In the genomic region with DNA sequence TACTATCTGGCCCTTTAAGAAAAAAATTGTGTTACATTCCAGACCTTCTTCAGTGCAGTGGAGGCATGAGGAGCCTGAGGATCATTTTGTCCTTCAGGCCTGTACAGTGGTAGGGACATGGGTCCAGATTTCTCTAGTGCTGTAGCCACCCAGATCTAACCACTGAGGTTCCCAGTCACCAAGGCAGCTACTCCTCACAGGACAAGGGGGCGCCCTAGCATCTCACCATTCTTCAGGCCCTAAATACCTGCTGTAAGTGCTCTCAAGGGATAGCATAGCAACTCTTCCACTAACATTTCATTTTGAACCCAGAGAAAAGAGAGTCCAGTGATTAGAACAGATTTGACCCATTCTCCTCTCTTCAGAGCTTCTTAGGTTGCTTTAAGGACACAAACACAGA, we compare ENCODE assay signal across 19 cellular contexts.
A peak's percentile ranks its signal among the peaks of the same experiment; 100 is the strongest.
DNase-seq lines count a peak whose midpoint lies in the region; ATAC-seq, FAIRE-seq and TF ChIP-seq lines count a peak whose summit lies in the region.
"Had no signal": no experiment of that assay in that cellular context is flagged by ENCODE, and none has a peak within 500 bp of the region (broad histone marks: within the 10 kb centered on the region; RNA-seq: fewer than 3 reads in every experiment).

No MANE protein-coding gene starts in this region.

- H3K18ac ChIP-seq in H1 (ENCODE audit: extremely low read depth, low read length) (no peak overlapping the region), mesenchymal stem cell (ENCODE audit: low read depth in 1 of 2, low read length in 2 of 2) (no peak overlapping the region)

- H3K9ac ChIP-seq in HCT116 (ENCODE audit: low read length) (no peak overlapping the region), H1 (replicated peaks in 1 of 4; ENCODE audit: extremely low read depth in 1 of 4, low read depth in 3 of 4, low read length in 3 of 4) (no peak overlapping the region), mesenchymal stem cell (ENCODE audit: low read length) (no peak overlapping the region)

- H3K9me2 ChIP-seq in HCT116 (ENCODE audit: insufficient read depth), result no peaks in the 10 kb centered on the region

- no peak for TF ChIP-seq EP300 in H1 (IDR thresholded peaks at IDR 0.05; ENCODE audit: borderline replicate concordance in 1 of 2, low read depth in 2 of 2, low read length in 2 of 2)
- TF ChIP-seq EP300 in transverse colon (IDR thresholded peaks at IDR 0.05; ENCODE audit: low read depth), result no peak

- no peak overlapping the region for H2BK5ac ChIP-seq in H1 (ENCODE audit: low read depth, low read length)
- no peak overlapping the region for H2BK5ac ChIP-seq in mesenchymal stem cell (ENCODE audit: low read depth, low read length, poor library complexity, severe bottlenecking)

- FAIRE-seq in H1 (lab: Jason Lieb, UNC), result peak; percentile 36

- intact Hi-C loops in HCT116 (cut with micrococcal nuclease), result no loop called here
- intact Hi-C loops in transverse colon (cut with DNase I; ENCODE audit: low total_unique reads), result no loop called here

- ATAC-seq in HCT116 (peak; percentile 40; the same call in 1 of the 2 replicates), GM21723 (IDR thresholded peaks at IDR 0.05; ENCODE audit: unreplicated experiment) (no peak)

- no peak overlapping the region for H3K23ac ChIP-seq in H1 (ENCODE audit: insufficient read length)
- H3K23ac ChIP-seq in mesenchymal stem cell (ENCODE audit: low read length in 2 of 2), result no peak overlapping the region

- H3K79me1 ChIP-seq in H1 (ENCODE audit: low read depth, low read length), result no peaks in the 10 kb centered on the region
- no peaks in the 10 kb centered on the region for H3K79me1 ChIP-seq in mesenchymal stem cell (replicated peaks; ENCODE audit: low read length, poor library complexity, severe bottlenecking)

- no peak overlapping the region for H3K14ac ChIP-seq in H1 (ENCODE audit: insufficient read length)
- no peak overlapping the region for H3K14ac ChIP-seq in mesenchymal stem cell (ENCODE audit: low read length in 2 of 2)

- H3K4me2 ChIP-seq in HCT116 (ENCODE audit: low read length) (no peak overlapping the region), H1 (ENCODE audit: insufficient read depth in 1 of 2, low read depth in 2 of 2, low read length in 2 of 2) (no peak overlapping the region), mesenchymal stem cell (ENCODE audit: low read length, poor library complexity, severe bottlenecking) (no peak overlapping the region)
- H3K4me2 ChIP-seq: PC-9 had no signal

- RAD21 ChIA-PET in HCT116 (lab: Charles Lee; ENCODE audit: low non-redundant PET in 1 of 2, low total read pairs in 2 of 2, uncharacterized antibody in 2 of 2, unreplicated experiment in 2 of 2), result no interaction called here

- no peaks in the 10 kb centered on the region for H3K23me2 ChIP-seq in H1 (ENCODE audit: low read depth, low read length)

- H4K5ac ChIP-seq in H1 (ENCODE audit: insufficient read length, low read depth, low read length), result no peak overlapping the region

- WGBS in H1 (ENCODE audit: extremely low coverage in 1 of 2, insufficient coverage in 1 of 2, insufficient read length in 1 of 2, insufficient replicate concordance in 2 of 2, low coverage in 1 of 2, low lambda C conversion rate in 2 of 2, missing lambda C conversion rate in 1 of 2), 2 experiments, result 43% methylated on average over 1 of the region's 1 CpG; no CpG with 5 or more reads in 1 of the 2 experiments
- 84% methylated on average over 1 of the region's 1 CpG for WGBS in mesenchymal stem cell
- 75% methylated on average over 1 of the region's 1 CpG; no CpG with 5 or more reads in 1 of the 2 donors for WGBS in transverse colon (ENCODE audit: low coverage in 1 of 2), 2 donors

- H3K27ac ChIP-seq in HCT116 (ENCODE audit: low read depth, low read length), result no peak overlapping the region
- no peak overlapping the region for H3K27ac ChIP-seq in H1 (ENCODE audit: low read depth, low read length)
- no peak overlapping the region for H3K27ac ChIP-seq in mesenchymal stem cell (ENCODE audit: low read length, poor library complexity, severe bottlenecking)
- no peak overlapping the region for H3K27ac ChIP-seq in transverse colon
- H3K27ac ChIP-seq: PC-9 had no signal

- in situ Hi-C loops in transverse colon (cut with MboI; ENCODE audit: low pct_ligation_motif_present in 1 of 4, low pct_unique_long_range_greater_than_20kb in 1 of 4, low sequenced_read_pairs in 3 of 4), result no loop called here

- no peak overlapping the region for H3K56ac ChIP-seq in H1 (replicated peaks; ENCODE audit: insufficient read length, low read depth, low read length)

- H2AFZ ChIP-seq in HCT116 (ENCODE audit: low read depth, low read length, poor library complexity, severe bottlenecking), result no peak overlapping the region
- no peak overlapping the region for H2AFZ ChIP-seq in H1 (ENCODE audit: low read length)
- no peak overlapping the region for H2AFZ ChIP-seq in mesenchymal stem cell (ENCODE audit: low read depth, low read length)
- H2AFZ ChIP-seq: PC-9 had no signal

- H2BK120ac ChIP-seq in H1 (replicated peaks; ENCODE audit: low read depth, low read length), result no peak overlapping the region
- H2BK120ac ChIP-seq in mesenchymal stem cell (ENCODE audit: low read depth, low read length), result no peak overlapping the region

- H2BK12ac ChIP-seq in H1 (ENCODE audit: low read depth, low read length) (no peak overlapping the region), mesenchymal stem cell (ENCODE audit: low read length in 2 of 2) (no peak overlapping the region)

- H4K20me1 ChIP-seq in HCT116 (ENCODE audit: insufficient read depth) (no peaks in the 10 kb centered on the region), H1 (replicated peaks in 1 of 2; ENCODE audit: control insufficient read depth in 1 of 2, insufficient read depth in 2 of 2, low read length in 2 of 2) (no peaks in the 10 kb centered on the region)

- H3K36me3 ChIP-seq in HCT116 (ENCODE audit: control insufficient read depth in 1 of 2, insufficient read depth in 2 of 2, low read length in 2 of 2) (no peaks in the 10 kb centered on the region), H1 (ENCODE audit: control insufficient read depth in 2 of 4, insufficient read depth in 4 of 4, low read length in 3 of 4) (no peaks in the 10 kb centered on the region), mesenchymal stem cell (ENCODE audit: control insufficient read depth in 1 of 2, insufficient read depth in 2 of 2, low read depth in 1 of 2, low read length in 2 of 2) (no peaks in the 10 kb centered on the region), transverse colon (no peaks in the 10 kb centered on the region)

- peak; percentile 2 for DNase-seq in ELF-1 (ENCODE audit: low read depth, low spot score)
- DNase-seq in HCT116 (ENCODE audit: low read depth, low spot score), result no peak
- DNase-seq in H1 (ENCODE audit: low read depth in 1 of 2, low spot score in 2 of 2), result peak in 1 of 2 experiments; percentile 51
- DNase-seq in mesenchymal stem cell, result no peak
- no peak for DNase-seq in activated gamma-delta T cell (lab: John Stamatoyannopoulos, UW)
- no peak for DNase-seq in HK-2 (ENCODE audit: unreplicated experiment)
- no peak for DNase-seq in transverse colon
- DNase-seq: CD4-positive, CD25-positive, alpha-beta regulatory T cell; COR-L47; DND-41; HCEC 1CT; NCI-H1694; NCI-H2081 treated with DMSO at 0.1 percent for 48 hours; NCI-H2171 treated with DMSO at 0.1 percent for 48 hours; NCI-H524 treated with DMSO at 0.1 percent for 48 hours; PC-9; RPMI8226; SHP77 had no signal

- no peak overlapping the region for H2BK20ac ChIP-seq in H1 (ENCODE audit: low read length)

- no peak overlapping the region for H2AK5ac ChIP-seq in H1 (ENCODE audit: low read depth, low read length)
- H2AK5ac ChIP-seq in mesenchymal stem cell (ENCODE audit: low read length, severe bottlenecking), result no peak overlapping the region

- no peak for TF ChIP-seq POLR2A in HCT116 (IDR thresholded peaks at IDR 0.05; ENCODE audit: borderline replicate concordance, extremely low read depth, insufficient read depth, insufficient read length)
- no peak for TF ChIP-seq POLR2A in H1 (IDR thresholded peaks at IDR 0.05; ENCODE audit: control extremely low read depth in 1 of 2, low read depth in 2 of 2, low read length in 2 of 2)
- TF ChIP-seq POLR2A in transverse colon (IDR thresholded peaks at IDR 0.05), result no peak

- peak in 1 of 3 experiments; percentile 23; a peak in 1 of 6 replicates for TF ChIP-seq CTCF in HCT116 (IDR thresholded peaks at IDR 0.05 in 2 of 3, conservative IDR thresholded peaks at IDR 0.05 in 1 of 3; ENCODE audit: borderline replicate concordance in 1 of 3, insufficient read depth in 1 of 3, low read depth in 2 of 3, low read length in 2 of 3)
- TF ChIP-seq CTCF in H1 (IDR thresholded peaks at IDR 0.05; ENCODE audit: control extremely low read depth in 1 of 3, insufficient read depth in 1 of 3, low read depth in 1 of 3, low read length in 3 of 3), result peak; percentile 51 to 67 (median 59)
- TF ChIP-seq CTCF in transverse colon (IDR thresholded peaks at IDR 0.05), result no peak

- BruUV-seq in HCT116 (replicated peaks; lab: Mats Ljungman, UMichigan), result no TSS peak

- H2BK15ac ChIP-seq in H1 (ENCODE audit: low read length), result no peak overlapping the region
- no peak overlapping the region for H2BK15ac ChIP-seq in mesenchymal stem cell (ENCODE audit: low read depth, poor library complexity, severe bottlenecking)

- 0 out of 2 replicates have a peak, but pooled peaks have one; percentile 21 for TF ChIP-seq RAD21 in HCT116 (IDR thresholded peaks at IDR 0.05; ENCODE audit: low read depth)
- peak; percentile 57 to 71 for TF ChIP-seq RAD21 in H1 (IDR thresholded peaks at IDR 0.05 in 1 of 2, conservative IDR thresholded peaks at IDR 0.05 in 1 of 2; ENCODE audit: low read depth in 2 of 2, low read length in 2 of 2)

- POLR2A ChIA-PET in HCT116 (lab: Charles Lee), result no interaction called here
- POLR2A ChIA-PET in H1 (lab: Charles Lee; ENCODE audit: partially characterized antibody), result interaction anchor here (0.5 kb wide), 1 partner anchor 258 kb away, joined by 4 read pairs; no protein-coding TSS in a partner anchor

- H4K91ac ChIP-seq in H1 (replicated peaks; ENCODE audit: insufficient read length, low read length) (no peak overlapping the region), mesenchymal stem cell (ENCODE audit: low read length) (no peak overlapping the region)

- H3K9me3 ChIP-seq in HCT116 (ENCODE audit: control insufficient read depth in 1 of 2, insufficient read depth in 1 of 2, low read depth in 1 of 2, low read length in 2 of 2) (no peaks in the 10 kb centered on the region), H1 (ENCODE audit: insufficient read depth in 2 of 2, low read depth in 1 of 2, low read length in 1 of 2) (no peaks in the 10 kb centered on the region), mesenchymal stem cell (ENCODE audit: control insufficient read depth, low read length) (no peaks in the 10 kb centered on the region), transverse colon (no peaks in the 10 kb centered on the region)

- no peak overlapping the region for H4K8ac ChIP-seq in H1 (ENCODE audit: extremely low read depth, insufficient read depth, low read length)
- H4K8ac ChIP-seq in mesenchymal stem cell (ENCODE audit: low read length), result peak overlapping the region; percentile 12

- no peak overlapping the region for H3K4ac ChIP-seq in H1 (replicated peaks; ENCODE audit: insufficient read length, low read depth, low read length)
- no peak overlapping the region for H3K4ac ChIP-seq in mesenchymal stem cell (ENCODE audit: low read depth in 1 of 2, low read length in 2 of 2)

- no peaks in the 10 kb centered on the region for H3K79me2 ChIP-seq in HCT116 (ENCODE audit: insufficient read depth, low read length)
- no peaks in the 10 kb centered on the region for H3K79me2 ChIP-seq in H1 (ENCODE audit: control insufficient read depth in 1 of 2, insufficient read depth in 2 of 2, low read length in 2 of 2)

- H3K4me1 ChIP-seq in HCT116 (ENCODE audit: control insufficient read depth in 1 of 2, insufficient read depth in 2 of 2, low read length in 2 of 2), result no peaks in the 10 kb centered on the region
- H3K4me1 ChIP-seq in H1 (replicated peaks in 1 of 4; ENCODE audit: control insufficient read depth in 3 of 4, insufficient read depth in 4 of 4, low read length in 3 of 4), result no peaks in the 10 kb centered on the region
- no peaks in the 10 kb centered on the region for H3K4me1 ChIP-seq in mesenchymal stem cell (ENCODE audit: control insufficient read depth, insufficient read depth, low read depth, low read length)
- no peaks in the 10 kb centered on the region for H3K4me1 ChIP-seq in transverse colon

- no peaks in the 10 kb centered on the region for H3K27me3 ChIP-seq in HCT116 (ENCODE audit: insufficient read depth, low read length)
- H3K27me3 ChIP-seq in H1 (replicated peaks in 1 of 4; ENCODE audit: control insufficient read depth in 3 of 4, extremely low read depth in 1 of 4, insufficient read depth in 3 of 4, low read length in 3 of 4), result no peaks in the 10 kb centered on the region
- H3K27me3 ChIP-seq in mesenchymal stem cell (ENCODE audit: control insufficient read depth in 1 of 2, insufficient read depth in 1 of 2, low read length in 2 of 2), result no peaks in the 10 kb centered on the region
- no peaks in the 10 kb centered on the region for H3K27me3 ChIP-seq in transverse colon

- H3K4me3 ChIP-seq in HCT116 (replicated peaks in 1 of 2; ENCODE audit: low read depth in 1 of 2, low read length in 2 of 2) (no peak overlapping the region), H1 (ENCODE audit: extremely low read depth in 1 of 4, insufficient read depth in 2 of 4, low read depth in 3 of 4, low read length in 4 of 4) (no peak overlapping the region), mesenchymal stem cell (ENCODE audit: insufficient read depth in 1 of 2, low read depth in 1 of 2, low read length in 2 of 2) (no peak overlapping the region), transverse colon (no peak overlapping the region)
- H3K4me3 ChIP-seq: PC-9 had no signal

- CTCF ChIA-PET in HCT116 (lab: Charles Lee), result interaction anchor here (2.0 kb wide), 1 partner anchor 11 kb away, joined by 7 read pairs; no protein-coding TSS in a partner anchor
- CTCF ChIA-PET in H1 (lab: Charles Lee; ENCODE audit: partially characterized antibody), result interaction anchor here (0.7 to 2.6 kb wide), 9 partner anchors 10 to 209 kb away, joined by 3 to 9 read pairs (median 3); no protein-coding TSS in a partner anchor

Comparison
In these comparisons a context has a peak if more than half of its experiments do, and no peak if none do; other contexts are left out.
1. CTCF ChIP-seq: peak in H1 (3 of 3); none in transverse colon (0 of 5).